ENCODE assay signal across 16 cellular contexts in genomic region chr9:86298873-86299272, GRCh38. TPM values are rescaled to one million over a fixed set of nuclear protein-coding genes. Genes with fewer than 3 reads are reported as not detected.
DNase-seq lines count a peak whose midpoint lies in the region; ATAC-seq lines count a peak whose summit lies in the region.
"Had no signal": no experiment of that assay in that cellular context is flagged by ENCODE, and none has a peak within 500 bp of the region (broad histone marks: within the 10 kb centered on the region; RNA-seq: fewer than 3 reads in every experiment).

No MANE protein-coding gene starts in this region.

- H3K9me3 ChIP-seq in T-helper 17 cell (ENCODE audit: control insufficient read depth, low read length, poor library complexity, severe bottlenecking) = no peaks in the 10 kb centered on the region
- H3K9me3 ChIP-seq: MG63, right atrium auricular region had no signal

- H3K9me3 Mint-ChIP-seq in activated naive CD8-positive, alpha-beta T cell (ENCODE audit: low read depth) = no peaks in the 10 kb centered on the region
- no peaks in the 10 kb centered on the region for H3K9me3 Mint-ChIP-seq in activated naive CD8-positive, alpha-beta T cell treated with anti-CD3 and anti-CD28 coated beads for 36 hours
- no peaks in the 10 kb centered on the region for H3K9me3 Mint-ChIP-seq in memory B cell
- H3K9me3 Mint-ChIP-seq: activated T-helper 1 cell treated with anti-CD3 and anti-CD28 coated beads, Interleukin-12 subunit alpha, Interleukin-12 subunit beta, Interleukin-2, Interleukin-4 antibody, amounts not matched to agents 30 ng/mL and 10 ng/mL and 1 ng/mL, durations not matched to agents 14 hours and 24 hours and 36 hours; IgD-negative memory B cell had no signal

- no peaks in the 10 kb centered on the region for H3K27me3 Mint-ChIP-seq in activated naive CD8-positive, alpha-beta T cell
- no peaks in the 10 kb centered on the region for H3K27me3 Mint-ChIP-seq in activated naive CD8-positive, alpha-beta T cell treated with anti-CD3 and anti-CD28 coated beads for 36 hours
- H3K27me3 Mint-ChIP-seq in T-helper 17 cell (no peaks in the 10 kb centered on the region), memory B cell (no peaks in the 10 kb centered on the region)
- H3K27me3 Mint-ChIP-seq: IgD-negative memory B cell had no signal

- H3K27ac Mint-ChIP-seq in activated naive CD8-positive, alpha-beta T cell = peak overlapping the region; percentile 34
- no peak overlapping the region for H3K27ac Mint-ChIP-seq in activated naive CD8-positive, alpha-beta T cell treated with anti-CD3 and anti-CD28 coated beads for 36 hours
- H3K27ac Mint-ChIP-seq in T-helper 17 cell (peak overlapping the region; percentile 49), memory B cell (peak overlapping the region; percentile 11)

- ATAC-seq in T-helper 17 cell (no peak), memory B cell (ENCODE audit: low read depth) (no peak)

- H3K4me3 Mint-ChIP-seq in activated naive CD8-positive, alpha-beta T cell = no peak overlapping the region
- H3K4me3 Mint-ChIP-seq in activated naive CD8-positive, alpha-beta T cell treated with anti-CD3 and anti-CD28 coated beads for 36 hours = no peak overlapping the region
- H3K4me3 Mint-ChIP-seq in T-helper 17 cell (peak overlapping the region; percentile 70), memory B cell (no peak overlapping the region)
- H3K4me3 Mint-ChIP-seq: activated T-helper 1 cell treated with anti-CD3 and anti-CD28 coated beads, Interleukin-12 subunit alpha, Interleukin-12 subunit beta, Interleukin-2, Interleukin-4 antibody, amounts not matched to agents 30 ng/mL and 10 ng/mL and 1 ng/mL, durations not matched to agents 14 hours and 24 hours and 36 hours; IgD-negative memory B cell had no signal

- peaks cover 11% of the 10 kb centered on the region for H3K36me3 Mint-ChIP-seq in activated naive CD8-positive, alpha-beta T cell
- peaks cover 26% of the 10 kb centered on the region for H3K36me3 Mint-ChIP-seq in activated naive CD8-positive, alpha-beta T cell treated with anti-CD3 and anti-CD28 coated beads for 36 hours
- H3K36me3 Mint-ChIP-seq in T-helper 17 cell (ENCODE audit: low read depth) (peaks cover 19% of the 10 kb centered on the region), memory B cell (peaks cover 34% of the 10 kb centered on the region)

- DNase-seq in activated naive CD8-positive, alpha-beta T cell treated with anti-CD3 and anti-CD28 coated beads for 36 hours = no peak
- DNase-seq in T-helper 17 cell (no peak), memory B cell (ENCODE audit: low spot score in 2 of 2) (no peak), glomerular visceral epithelial cell (ENCODE audit: extremely low spot score) (no peak), HCEC 1CT (no peak), NOMO-1 treated with dmso at 0.1 percent for 144 hours (lab: John Stamatoyannopoulos, UW; ENCODE audit: unreplicated experiment) (no peak)
- DNase-seq: activated CD4-positive, alpha-beta T cell treated with anti-CD3 and anti-CD28 coated beads, Interleukin-2, amount 50 U/mL, for 1 hour; dermis blood vessel endothelial cell; foreskin melanocyte; MG63; NCI-H1694; NCI-H446 had no signal

- peaks cover 15% of the 10 kb centered on the region for H3K4me1 Mint-ChIP-seq in activated naive CD8-positive, alpha-beta T cell (ENCODE audit: low read depth)
- H3K4me1 Mint-ChIP-seq in activated naive CD8-positive, alpha-beta T cell treated with anti-CD3 and anti-CD28 coated beads for 36 hours = peaks cover 14% of the 10 kb centered on the region
- H3K4me1 Mint-ChIP-seq in T-helper 17 cell (peaks cover 20% of the 10 kb centered on the region), memory B cell (peaks cover 6% of the 10 kb centered on the region)

RNA-seq across cellular contexts. Expression of gene ISCA1, which starts 16.5 kb away (rescaled TPM):
- total RNA-seq in activated naive CD8-positive, alpha-beta T cell treated with anti-CD3 and anti-CD28 coated beads for 36 hours = 10 to 100 TPM; 33.9 to 35.8 TPM
- 10 to 100 TPM; 66.9 to 87.2 TPM for total RNA-seq in T-helper 17 cell

RNA-seq across cellular contexts. Expression of gene C9orf153, which starts 39.4 kb away (rescaled TPM):
- under 1 TPM in 1 of 2 experiments, not detected in 1; 0.38 TPM for total RNA-seq in activated naive CD8-positive, alpha-beta T cell treated with anti-CD3 and anti-CD28 coated beads for 36 hours
- under 1 TPM; 0.21 to 0.92 TPM for total RNA-seq in T-helper 17 cell
- total RNA-seq: dermis blood vessel endothelial cell had no signal

RNA-seq across cellular contexts. Expression of gene TUT7, which starts 55.3 kb away (rescaled TPM):
- 10 to 100 TPM; 18.0 to 18.3 TPM for total RNA-seq in activated naive CD8-positive, alpha-beta T cell treated with anti-CD3 and anti-CD28 coated beads for 36 hours
- total RNA-seq in T-helper 17 cell = 10 to 100 TPM; 55.6 to 60.2 TPM
